ENCODE assay signal across 25 cellular contexts in genomic region chr1:213389061-213389581, GRCh38.
DNase-seq lines count a peak whose midpoint lies in the region; ATAC-seq and TF ChIP-seq lines count a peak whose summit lies in the region.
"Had no signal": no experiment of that assay in that cellular context is flagged by ENCODE, and none has a peak within 500 bp of the region (broad histone marks: within the 10 kb centered on the region; RNA-seq: fewer than 3 reads in every experiment).

No MANE protein-coding gene starts in this region.

- ATAC-seq in HG03159 (IDR thresholded peaks at IDR 0.05; ENCODE audit: unreplicated experiment) (no peak), GM21381 (IDR thresholded peaks at IDR 0.05; ENCODE audit: unreplicated experiment) (no peak)
- ATAC-seq: left lung; natural killer cell treated with Interleukin-12 subunit alpha and Interleukin-12 subunit beta and Interleukin-15 and Interleukin-18, amount 100 ng/mL, for 72 hours; psoas muscle had no signal

- H3K4me1 Mint-ChIP-seq in brain, result peaks cover 60% of the 10 kb centered on the region
- H3K4me1 Mint-ChIP-seq: activated CD4-positive, alpha-beta memory T cell treated with anti-CD3 and anti-CD28 coated beads, Interleukin-2, amount 10 ng/mL, durations not matched to agents 7 days and 5 days; CD8-positive, alpha-beta memory T cell; central memory CD8-positive, alpha-beta T cell had no signal

- H3K4me3 ChIP-seq in foreskin fibroblast (ENCODE audit: low read depth in 1 of 2, low read length in 2 of 2), result no peak overlapping the region
- H3K4me3 ChIP-seq: GM23248, hepatocyte, left lung, psoas muscle, suprapubic skin had no signal

- H3K27ac Mint-ChIP-seq in brain, result peak overlapping the region; percentile 36 to 77 (median 49)
- H3K27ac Mint-ChIP-seq: activated CD4-positive, alpha-beta memory T cell treated with anti-CD3 and anti-CD28 coated beads, Interleukin-2, amount 10 ng/mL, durations not matched to agents 7 days and 5 days; activated naive CD4-positive, alpha-beta T cell treated with anti-CD3 and anti-CD28 coated beads for 36 hours; CD8-positive, alpha-beta memory T cell; natural killer cell treated with Interleukin-12 subunit alpha and Interleukin-12 subunit beta and Interleukin-15 and Interleukin-18, amount 100 ng/mL, for 72 hours had no signal

- H3K4me3 Mint-ChIP-seq in brain, result no peak overlapping the region
- H3K4me3 Mint-ChIP-seq: activated CD4-positive, alpha-beta memory T cell treated with anti-CD3 and anti-CD28 coated beads, Interleukin-2, amount 10 ng/mL, durations not matched to agents 7 days and 5 days; activated naive CD4-positive, alpha-beta T cell treated with anti-CD3 and anti-CD28 coated beads for 36 hours; CD8-positive, alpha-beta memory T cell; central memory CD8-positive, alpha-beta T cell; natural killer cell treated with Interleukin-12 subunit alpha and Interleukin-12 subunit beta and Interleukin-15 and Interleukin-18, amount 100 ng/mL, for 72 hours had no signal

- H3K27me3 Mint-ChIP-seq in brain, result peaks cover 14% of the 10 kb centered on the region

- no peaks in the 10 kb centered on the region for H3K36me3 Mint-ChIP-seq in brain
- H3K36me3 Mint-ChIP-seq: CD8-positive, alpha-beta memory T cell; natural killer cell treated with Interleukin-12 subunit alpha and Interleukin-12 subunit beta and Interleukin-15 and Interleukin-18, amount 100 ng/mL, for 72 hours had no signal

- DNase-seq in activated effector memory CD4-positive, alpha-beta T cell treated with anti-CD3 and anti-CD28 coated beads, Interleukin-2, amount 50 U/mL, for 16 hours, result peak; percentile 38
- no peak for DNase-seq in activated effector memory CD4-positive, alpha-beta T cell treated with Interleukin-2 at 50 U/mL for 16 hours
- DNase-seq in hypothalamus (lab: John Stamatoyannopoulos, UW), result peak in 35 of 51 donors; percentile 3 to 74 (median 39)
- peak; percentile 42 for DNase-seq in putamen (ENCODE audit: low spot score)
- DNase-seq in foreskin fibroblast, result no peak
- DNase-seq: activated CD4-positive, alpha-beta memory T cell treated with anti-CD3 and anti-CD28 coated beads, Interleukin-2, amount 10 ng/mL, durations not matched to agents 7 days and 5 days; activated CD4-positive, CD25-positive, alpha-beta regulatory T cell treated with anti-CD3 and anti-CD28 coated beads, Interleukin-2, amount 50 U/mL, for 72 hours; activated naive CD4-positive, alpha-beta T cell treated with anti-CD3 and anti-CD28 coated beads for 36 hours; CD8-positive, alpha-beta memory T cell; effector CD4-positive, alpha-beta T cell; GF-D8; GM23248; NCI-H1436 treated with DMSO at 0.1 percent for 48 hours; NCI-H510A; psoas muscle; small intestine; stimulated activated CD4-positive, alpha-beta T cell treated with anti-CD3 and anti-CD28 coated beads, Interleukin-1b, Interleukin-23, amount 100 ng/mL, for 48 hours had no signal

- TF ChIP-seq CTCF in brain (conservative IDR thresholded peaks at IDR 0.05), result no peak
- TF ChIP-seq CTCF in foreskin fibroblast (IDR thresholded peaks at IDR 0.05; ENCODE audit: low read depth, low read length), result no peak

- peaks cover 0 to 8% (median 5%) of the 10 kb centered on the region in 5 experiments for H3K9me3 Mint-ChIP-seq in brain
- H3K9me3 Mint-ChIP-seq: activated CD4-positive, alpha-beta memory T cell treated with anti-CD3 and anti-CD28 coated beads, Interleukin-2, amount 10 ng/mL, durations not matched to agents 7 days and 5 days; central memory CD8-positive, alpha-beta T cell; natural killer cell treated with Interleukin-12 subunit alpha and Interleukin-12 subunit beta and Interleukin-15 and Interleukin-18, amount 100 ng/mL, for 72 hours had no signal

Comparison
In these comparisons a context has a peak if more than half of its experiments do, and no peak if none do; other contexts are left out.
1. DNase-seq: peak in activated effector memory CD4-positive, alpha-beta T cell treated with anti-CD3 and anti-CD28 coated beads, Interleukin-2, amount 50 U/mL, for 16 hours (single experiment), hypothalamus (35 of 51) and putamen (single experiment); none in activated effector memory CD4-positive, alpha-beta T cell treated with Interleukin-2 at 50 U/mL for 16 hours (single experiment) and foreskin fibroblast (0 of 2).